In genomic region chr7:148149730-148150129, GRCh38 we compare ENCODE assay signal across 1 cellular context.
TF ChIP-seq lines count a peak whose summit lies in the region.

No MANE protein-coding gene starts in this region.

TF ChIP-seq in HepG2, 621 proteins besides CTCF, POLR2A, EP300 and RAD21 (continued from another document):
- TF ChIP-seq, protein P1, sequence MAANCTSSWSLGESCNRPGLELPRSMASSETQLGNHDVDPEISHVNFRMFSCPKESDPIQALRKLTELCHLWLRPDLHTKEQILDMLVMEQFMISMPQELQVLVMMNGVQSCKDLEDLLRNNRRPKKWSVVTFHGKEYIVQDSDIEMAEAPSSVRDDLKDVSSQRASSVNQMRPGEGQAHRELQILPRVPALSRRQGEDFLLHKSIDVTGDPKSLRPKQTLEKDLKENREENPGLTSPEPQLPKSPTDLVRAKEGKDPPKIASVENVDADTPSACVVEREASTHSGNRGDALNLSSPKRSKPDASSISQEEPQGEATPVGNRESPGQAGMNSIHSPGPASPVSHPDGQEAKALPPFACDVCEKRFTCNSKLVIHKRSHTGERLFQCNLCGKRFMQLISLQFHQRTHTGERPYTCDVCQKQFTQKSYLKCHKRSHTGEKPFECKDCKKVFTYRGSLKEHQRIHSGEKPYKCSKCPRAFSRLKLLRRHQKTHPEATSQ (CRISPR knock-in tag; IDR thresholded peaks at IDR 0.05; ENCODE audit: borderline replicate concordance): no peak
- TF ChIP-seq ZNF546 (CRISPR knock-in tag; conservative IDR thresholded peaks at IDR 0.05) (no peak), MAFF (IDR thresholded peaks at IDR 0.05; ENCODE audit: low read depth, low read length) (peak; percentile 97), ZNF430 (CRISPR knock-in tag; IDR thresholded peaks at IDR 0.05) (no peak), NR1H2 (CRISPR knock-in tag; IDR thresholded peaks at IDR 0.05; ENCODE audit: borderline replicate concordance, low read depth) (no peak)
